Comparison of ENCODE assay signal across 20 cellular contexts in genomic region chr12:31833541-31833840, GRCh38.
DNase-seq lines count a peak whose midpoint lies in the region; ATAC-seq, FAIRE-seq and TF ChIP-seq lines count a peak whose summit lies in the region.
"Had no signal": no experiment of that assay in that cellular context is flagged by ENCODE, and none has a peak within 500 bp of the region (broad histone marks: within the 10 kb centered on the region; RNA-seq: fewer than 3 reads in every experiment).

No MANE protein-coding gene starts in this region.

- TF ChIP-seq POLR2A in GM12878 (IDR thresholded peaks at IDR 0.05; ENCODE audit: low read depth, low read length), result no peak

- H3K36me3 Mint-ChIP-seq in CD4-positive, CD25-positive, alpha-beta regulatory T cell, result no peaks in the 10 kb centered on the region
- H3K36me3 Mint-ChIP-seq in IgD-negative memory B cell, result peaks cover 2% of the 10 kb centered on the region
- H3K36me3 Mint-ChIP-seq in natural killer cell treated with Interleukin-12 subunit alpha and Interleukin-12 subunit beta and Interleukin-15 and Interleukin-18, amount 100 ng/mL, for 72 hours, result peaks cover 30% of the 10 kb centered on the region
- H3K36me3 Mint-ChIP-seq: mesothelial cell of epicardium had no signal

- BruUV-seq in GM12878 (replicated peaks; lab: Mats Ljungman, UMichigan), result no TSS peak

- peaks cover 0 to 19% (median 4%) of the 10 kb centered on the region in 7 donors for H3K9me3 Mint-ChIP-seq in CD4-positive, CD25-positive, alpha-beta regulatory T cell
- peaks cover 0 to 3% (median under 1%) of the 10 kb centered on the region in 3 donors for H3K9me3 Mint-ChIP-seq in IgD-negative memory B cell
- H3K9me3 Mint-ChIP-seq in natural killer cell treated with Interleukin-12 subunit alpha and Interleukin-12 subunit beta and Interleukin-15 and Interleukin-18, amount 100 ng/mL, for 72 hours, result peaks cover 12% of the 10 kb centered on the region

- RAD21 ChIA-PET in GM12878 (lab: Charles Lee; ENCODE audit: unreplicated experiment), result interaction anchor here (1.2 kb wide), 1 partner anchor 23 kb away, joined by 8 read pairs; no protein-coding TSS in a partner anchor

- H3K9ac ChIP-seq in GM12878 (ENCODE audit: control insufficient read depth, insufficient read depth, low read length), result no peak overlapping the region
- H3K9ac ChIP-seq: GM23248, KMS-11 had no signal

- no peaks in the 10 kb centered on the region for H3K9me3 ChIP-seq in CD4-positive, CD25-positive, alpha-beta regulatory T cell (ENCODE audit: control insufficient read depth in 2 of 2, low read length in 2 of 2)
- peaks cover 9% of the 10 kb centered on the region; the same call in 2 of the 3 replicates for H3K9me3 ChIP-seq in GM12878 (replicated peaks; ENCODE audit: control insufficient read depth, insufficient read depth, low read length)

- peaks cover 4% of the 10 kb centered on the region for H3K27me3 Mint-ChIP-seq in CD4-positive, CD25-positive, alpha-beta regulatory T cell
- H3K27me3 Mint-ChIP-seq in IgD-negative memory B cell, result no peaks in the 10 kb centered on the region
- no peaks in the 10 kb centered on the region for H3K27me3 Mint-ChIP-seq in natural killer cell treated with Interleukin-12 subunit alpha and Interleukin-12 subunit beta and Interleukin-15 and Interleukin-18, amount 100 ng/mL, for 72 hours
- H3K27me3 Mint-ChIP-seq: activated CD4-positive, alpha-beta T cell treated with anti-CD3 and anti-CD28 coated beads, Interleukin-2, amount 10 ng/mL, durations not matched to agents 24 days and 14 days had no signal

- in situ Hi-C loops in GM12878 (cut with MboI), result no loop called here

- intact Hi-C loops in GM12878 (cut with micrococcal nuclease; ENCODE audit: unreplicated experiment), result no loop called here

- no peaks in the 10 kb centered on the region for H3K36me3 ChIP-seq in CD4-positive, CD25-positive, alpha-beta regulatory T cell (ENCODE audit: control insufficient read depth, insufficient read depth, low read length)
- H3K36me3 ChIP-seq in GM12878 (ENCODE audit: control insufficient read depth in 2 of 2, insufficient read depth in 2 of 2, low read length in 1 of 2), result no peaks in the 10 kb centered on the region
- H3K36me3 ChIP-seq: cardiac muscle cell, right atrium auricular region had no signal

- POLR2A ChIA-PET in GM12878 (lab: Charles Lee), result interaction anchor here (0.7 kb wide), 1 partner anchor 92 kb away, joined by 3 read pairs; no protein-coding TSS in a partner anchor

- H3K4me1 Mint-ChIP-seq in CD4-positive, CD25-positive, alpha-beta regulatory T cell, result peaks cover 21 to 69% (median 50%) of the 10 kb centered on the region in 4 donors
- peaks cover 48 to 53% (median 50%) of the 10 kb centered on the region in 3 donors for H3K4me1 Mint-ChIP-seq in IgD-negative memory B cell
- H3K4me1 Mint-ChIP-seq in natural killer cell treated with Interleukin-12 subunit alpha and Interleukin-12 subunit beta and Interleukin-15 and Interleukin-18, amount 100 ng/mL, for 72 hours (ENCODE audit: low read depth in 2 of 2), result peaks cover 32 to 46% of the 10 kb centered on the region in 2 donors
- H3K4me1 Mint-ChIP-seq: mesothelial cell of epicardium had no signal

- ATAC-seq in CD4-positive, CD25-positive, alpha-beta regulatory T cell (ENCODE audit: low read depth in 2 of 2), result no peak
- ATAC-seq in GM12878, result no peak; the same call in 2 of the 3 replicates
- no peak for ATAC-seq in natural killer cell treated with Interleukin-12 subunit alpha and Interleukin-12 subunit beta and Interleukin-15 and Interleukin-18, amount 100 ng/mL, for 72 hours
- no peak for ATAC-seq in left lobe of liver

- no peak for FAIRE-seq in GM12878 (lab: Jason Lieb, UNC)

- H3K4me1 ChIP-seq in CD4-positive, CD25-positive, alpha-beta regulatory T cell (ENCODE audit: control insufficient read depth, insufficient read depth, low read length, poor library complexity, severe bottlenecking), result peaks cover 33% of the 10 kb centered on the region
- H3K4me1 ChIP-seq in GM12878 (ENCODE audit: control insufficient read depth, insufficient read depth, low read length), result peaks cover 21% of the 10 kb centered on the region
- H3K4me1 ChIP-seq: right atrium auricular region had no signal

- no peak overlapping the region; the same call in 1 of the 2 replicates for H2AFZ ChIP-seq in GM12878 (ENCODE audit: control insufficient read depth, low read depth, low read length)
- H2AFZ ChIP-seq: GM23248, PC-9 had no signal

- peak overlapping the region; percentile 31 to 84 (median 66) for H3K27ac Mint-ChIP-seq in CD4-positive, CD25-positive, alpha-beta regulatory T cell
- peak overlapping the region; percentile 68 to 92 (median 90) for H3K27ac Mint-ChIP-seq in IgD-negative memory B cell
- peak overlapping the region; percentile 82 to 96 for H3K27ac Mint-ChIP-seq in natural killer cell treated with Interleukin-12 subunit alpha and Interleukin-12 subunit beta and Interleukin-15 and Interleukin-18, amount 100 ng/mL, for 72 hours
- H3K27ac Mint-ChIP-seq: mesothelial cell of epicardium had no signal

- TF ChIP-seq EP300 in GM12878 (IDR thresholded peaks at IDR 0.05; ENCODE audit: borderline replicate concordance in 1 of 2, control insufficient read depth in 1 of 2, low read depth in 2 of 2, low read length in 2 of 2), result no peak

- peak overlapping the region; percentile 77 for H3K4me3 ChIP-seq in CD4-positive, CD25-positive, alpha-beta regulatory T cell (ENCODE audit: low read depth, low read length)
- H3K4me3 ChIP-seq in GM12878, result no peak overlapping the region
- H3K4me3 ChIP-seq: cardiac muscle cell, GM23248, PC-9, right atrium auricular region had no signal

- H3K27me3 ChIP-seq in CD4-positive, CD25-positive, alpha-beta regulatory T cell (ENCODE audit: control insufficient read depth, insufficient read depth, low read length), result no peaks in the 10 kb centered on the region
- no peaks in the 10 kb centered on the region for H3K27me3 ChIP-seq in GM12878 (replicated peaks in 1 of 2; ENCODE audit: control insufficient read depth in 2 of 2, insufficient read depth in 2 of 2, low read length in 1 of 2)
- H3K27me3 ChIP-seq: cardiac muscle cell, right atrium auricular region had no signal

- H4K20me1 ChIP-seq in GM12878 (ENCODE audit: control insufficient read depth, insufficient read depth), result no peaks in the 10 kb centered on the region

- no peak for DNase-seq in CD4-positive, CD25-positive, alpha-beta regulatory T cell
- DNase-seq in GM12878 (ENCODE audit: low read depth, low spot score), result no peak
- DNase-seq in natural killer cell treated with Interleukin-12 subunit alpha and Interleukin-12 subunit beta and Interleukin-15 and Interleukin-18, amount 100 ng/mL, for 72 hours (ENCODE audit: low spot score), result no peak
- no peak for DNase-seq in NCI-H2227 (lab: John Stamatoyannopoulos, UW; ENCODE audit: unreplicated experiment)
- no peak for DNase-seq in left lobe of liver (ENCODE audit: low spot score)
- no peak for DNase-seq in activated CD4-positive, alpha-beta T cell treated with anti-CD3 and anti-CD28 coated beads for 4 hours
- DNase-seq: activated CD4-positive, alpha-beta T cell treated with anti-CD3 and anti-CD28 coated beads, Interleukin-2, amount 10 ng/mL, durations not matched to agents 24 days and 14 days; activated T-cell treated with anti-CD3 and anti-CD28 coated beads, Interleukin-2, amount 50 U/mL, for 1 hour; Calu3; GM23248; hippocampal formation; NCI-H524 treated with DMSO at 0.1 percent for 48 hours; occipital lobe; PC-9; T1000 had no signal

- H3K4me2 ChIP-seq in GM12878 (ENCODE audit: control insufficient read depth, insufficient read depth), result no peak overlapping the region
- H3K4me2 ChIP-seq: KMS-11, PC-9 had no signal

- peak overlapping the region in 1 of 4 donors; percentile 58 for H3K4me3 Mint-ChIP-seq in CD4-positive, CD25-positive, alpha-beta regulatory T cell
- peak overlapping the region in 2 of 4 donors; percentile 22 to 84 for H3K4me3 Mint-ChIP-seq in IgD-negative memory B cell
- peak overlapping the region; percentile 69 for H3K4me3 Mint-ChIP-seq in natural killer cell treated with Interleukin-12 subunit alpha and Interleukin-12 subunit beta and Interleukin-15 and Interleukin-18, amount 100 ng/mL, for 72 hours
- H3K4me3 Mint-ChIP-seq: activated CD4-positive, alpha-beta T cell treated with anti-CD3 and anti-CD28 coated beads, Interleukin-2, amount 10 ng/mL, durations not matched to agents 24 days and 14 days; mesothelial cell of epicardium had no signal

- 75% methylated on average over 2 of the region's 2 CpGs for WGBS in GM12878 (ENCODE audit: insufficient coverage, insufficient replicate concordance, low lambda C conversion rate, missing lambda C conversion rate)

- no peak for TF ChIP-seq RAD21 in GM12878 (IDR thresholded peaks at IDR 0.05; ENCODE audit: insufficient read depth, low read depth, low read length)

- SMC1A ChIA-PET in GM12878 (lab: Charles Lee; ENCODE audit: uncharacterized antibody, unreplicated experiment), result interaction anchor here (0.6 to 1.3 kb wide), 5 partner anchors 22 to 308 kb away, joined by 3 to 5 read pairs (median 4); no protein-coding TSS in a partner anchor

- H3K27ac ChIP-seq in CD4-positive, CD25-positive, alpha-beta regulatory T cell (ENCODE audit: insufficient read depth, low read length, poor library complexity, severe bottlenecking), result peak overlapping the region; percentile 34
- peak overlapping the region; percentile 59; the same call in 1 of the 2 replicates for H3K27ac ChIP-seq in GM12878 (ENCODE audit: control insufficient read depth, insufficient read depth)
- H3K27ac ChIP-seq: cardiac muscle cell, GM23248, KMS-11, PC-9 had no signal

- CTCF ChIA-PET in GM12878 (lab: Yijun Ruan, JAX), result interaction anchor here (1.4 kb wide), 1 partner anchor 9 kb away, joined by 5 read pairs; no protein-coding TSS in a partner anchor

- H3K79me2 ChIP-seq in GM12878 (ENCODE audit: control insufficient read depth, insufficient read depth, low read length), result no peaks in the 10 kb centered on the region

- TF ChIP-seq CTCF in GM12878 (IDR thresholded peaks at IDR 0.05 in 2 of 3, conservative IDR thresholded peaks at IDR 0.05 in 1 of 3; ENCODE audit: control insufficient read depth in 2 of 3, extremely low read depth in 1 of 3, insufficient read depth in 1 of 3, low read depth in 3 of 3, low read length in 3 of 3), result no peak

TF ChIP-seq in GM12878, 131 proteins besides CTCF, POLR2A, EP300 and RAD21 (continues in another document):
- TF ChIP-seq ASH2L (IDR thresholded peaks at IDR 0.05; ENCODE audit: borderline replicate concordance, low read depth) (no peak), ESRRA (IDR thresholded peaks at IDR 0.05; ENCODE audit: low read length) (no peak), IKZF1 (conservative IDR thresholded peaks at IDR 0.05) (no peak), BRCA1 (IDR thresholded peaks at IDR 0.05; ENCODE audit: low read depth, low read length) (no peak), E2F4 (IDR thresholded peaks at IDR 0.05; ENCODE audit: low read depth, low read length) (no peak)
